In the genomic region with DNA sequence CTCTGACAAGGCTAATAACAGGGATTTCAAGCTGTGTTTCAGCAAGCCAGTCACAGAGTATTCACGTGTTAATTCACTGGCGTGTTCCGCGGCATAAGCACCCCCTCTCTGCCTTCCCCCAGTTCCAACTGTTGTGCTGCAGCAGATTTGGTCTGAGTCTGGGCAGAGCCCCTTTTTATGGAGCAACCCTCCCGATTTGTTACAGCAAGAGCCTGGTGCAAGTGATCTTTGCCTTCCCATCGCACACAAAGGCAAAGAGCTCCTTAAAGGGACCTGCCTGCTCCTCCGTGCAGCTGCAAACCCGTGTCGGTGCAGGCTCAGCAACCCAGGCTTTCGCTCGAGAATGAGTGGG, we compare ENCODE assay signal across 10 cellular contexts.
A peak's percentile ranks its signal among the peaks of the same experiment; 100 is the strongest.
DNase-seq lines count a peak whose midpoint lies in the region; ATAC-seq and TF ChIP-seq lines count a peak whose summit lies in the region.
"Had no signal": no experiment of that assay in that cellular context is flagged by ENCODE, and none has a peak within 500 bp of the region (broad histone marks: within the 10 kb centered on the region; RNA-seq: fewer than 3 reads in every experiment).

No MANE protein-coding gene starts in this region.

- no peak overlapping the region for H3K27ac ChIP-seq in SK-N-MC
- no peak overlapping the region for H3K27ac ChIP-seq in hepatocyte

- peak overlapping the region; percentile 41 for H2AFZ ChIP-seq in hepatocyte

- H3K27me3 ChIP-seq in hepatocyte, result peaks cover 55% of the 10 kb centered on the region

- no peaks in the 10 kb centered on the region for H3K79me2 ChIP-seq in hepatocyte

- no peaks in the 10 kb centered on the region for H3K9me3 ChIP-seq in ES-I3 (ENCODE audit: control insufficient read depth, insufficient read depth, low read length)
- no peaks in the 10 kb centered on the region for H3K9me3 ChIP-seq in SK-N-MC (ENCODE audit: low read depth, low read length)
- no peaks in the 10 kb centered on the region for H3K9me3 ChIP-seq in hepatocyte (ENCODE audit: low read depth)

- DNase-seq in SK-N-MC (ENCODE audit: low read depth, low spot score) (no peak), hepatocyte (ENCODE audit: low spot score) (no peak), skeletal muscle cell (ENCODE audit: low read depth) (no peak), SKM-1 (lab: John Stamatoyannopoulos, UW; ENCODE audit: unreplicated experiment) (no peak), HPDE6-E6E7 (ENCODE audit: extremely low spot score) (no peak), NCI-H1436 treated with DMSO at 0.1 percent for 48 hours (lab: John Stamatoyannopoulos, UW) (no peak)
- DNase-seq: DMS53, NCI-H510A treated with DMSO at 0.1 percent for 48 hours had no signal

- no peaks in the 10 kb centered on the region for H3K36me3 ChIP-seq in ES-I3 (ENCODE audit: insufficient read depth, low read length)
- H3K36me3 ChIP-seq in SK-N-MC (ENCODE audit: insufficient read depth, low read length), result no peaks in the 10 kb centered on the region
- H3K36me3 ChIP-seq in hepatocyte (replicated peaks; ENCODE audit: insufficient read depth, low read depth), result no peaks in the 10 kb centered on the region

- no peak overlapping the region for H3K27ac Mint-ChIP-seq in activated T-helper 17 cell treated with anti-CD3 and anti-CD28 coated beads, Interleukin-2, amount 50 U/mL, for 72 hours

- H3K9ac ChIP-seq in ES-I3 (ENCODE audit: low read depth, low read length) (peak overlapping the region; percentile 26; the same call in 1 of the 2 replicates), SK-N-MC (ENCODE audit: insufficient read length) (no peak overlapping the region)

- 7% methylated on average over 11 of the region's 11 CpGs for WGBS in hepatocyte (ENCODE audit: low lambda C conversion rate, missing lambda C conversion rate)

- H3K4me1 ChIP-seq in ES-I3 (ENCODE audit: insufficient read depth, low read length) (no peaks in the 10 kb centered on the region), hepatocyte (ENCODE audit: insufficient read depth) (peaks cover 13% of the 10 kb centered on the region)

- no peak overlapping the region for H3K4me3 Mint-ChIP-seq in activated T-helper 17 cell treated with anti-CD3 and anti-CD28 coated beads, Interleukin-2, amount 50 U/mL, for 72 hours

- H3K9me2 ChIP-seq in hepatocyte (replicated peaks; ENCODE audit: insufficient read depth), result no peaks in the 10 kb centered on the region

- H3K4me1 Mint-ChIP-seq in activated T-helper 17 cell treated with anti-CD3 and anti-CD28 coated beads, Interleukin-2, amount 50 U/mL, for 72 hours, result no peaks in the 10 kb centered on the region

- no peaks in the 10 kb centered on the region for H3K36me3 Mint-ChIP-seq in activated T-helper 17 cell treated with anti-CD3 and anti-CD28 coated beads, Interleukin-2, amount 50 U/mL, for 72 hours (ENCODE audit: low read depth)

- H3K27me3 Mint-ChIP-seq in activated T-helper 17 cell treated with anti-CD3 and anti-CD28 coated beads, Interleukin-2, amount 50 U/mL, for 72 hours, result peaks cover 60% of the 10 kb centered on the region

- no peak for TF ChIP-seq CTCF in hepatocyte (IDR thresholded peaks at IDR 0.05; ENCODE audit: poor library complexity)

- H4K20me1 ChIP-seq in hepatocyte (ENCODE audit: insufficient read depth, poor library complexity, severe bottlenecking), result no peaks in the 10 kb centered on the region

- peak overlapping the region; percentile 74 for H3K4me2 ChIP-seq in hepatocyte

- ATAC-seq in activated T-helper 17 cell treated with anti-CD3 and anti-CD28 coated beads, Interleukin-2, amount 50 U/mL, for 72 hours (replicated peaks), result no peak

- H3K4me3 ChIP-seq in SK-N-MC, result peak overlapping the region; percentile 29
- H3K4me3 ChIP-seq in hepatocyte, result no peak overlapping the region
- peak overlapping the region; percentile 41 for H3K4me3 ChIP-seq in skeletal muscle cell (ENCODE audit: low read depth, low read length)

- H3K9me3 Mint-ChIP-seq in activated T-helper 17 cell treated with anti-CD3 and anti-CD28 coated beads, Interleukin-2, amount 50 U/mL, for 72 hours, result no peaks in the 10 kb centered on the region
